ENCODE assay signal across 44 cellular contexts in genomic region chr17:10469459-10469858, GRCh38. TPM values are rescaled to one million over a fixed set of nuclear protein-coding genes. Genes with fewer than 3 reads are reported as not detected.
"Had no signal": no experiment of that assay in that cellular context is flagged by ENCODE, and none has a peak within 500 bp of the region (broad histone marks: within the 10 kb centered on the region; RNA-seq: fewer than 3 reads in every experiment).

TSS of gene MYH4 (minus strand) at chr17:10469559. CDS start at chr17:10466745, 2,814 bp downstream.

- H3K27ac ChIP-seq: adrenal gland, ascending aorta, body of pancreas, brain microvascular endothelial cell, breast epithelium, cardiac muscle cell had no signal

- H3K36me3 Mint-ChIP-seq: activated naive CD4-positive, alpha-beta T cell treated with anti-CD3 and anti-CD28 coated beads, Interleukin-2, amount 10 ng/mL, durations not matched to agents 7 days and 5 days; activated naive CD4-positive, alpha-beta T cell treated with anti-CD3 and anti-CD28 coated beads, Interleukin-2, amount 50 U/mL, for 24 hours; activated naive CD4-positive, alpha-beta T cell treated with anti-CD3 and anti-CD28 coated beads, Interleukin-2, amount 50 U/mL, for 72 hours; activated naive CD8-positive, alpha-beta T cell; activated naive CD8-positive, alpha-beta T cell treated with anti-CD3 and anti-CD28 coated beads for 36 hours; activated naive CD8-positive, alpha-beta T cell treated with anti-CD3 and anti-CD28 coated beads, Interleukin-2, amount 10 ng/mL, durations not matched to agents 7 days and 5 days; brain had no signal

- H3K4me3 Mint-ChIP-seq: activated naive CD4-positive, alpha-beta T cell treated with anti-CD3 and anti-CD28 coated beads for 36 hours; activated naive CD4-positive, alpha-beta T cell treated with anti-CD3 and anti-CD28 coated beads, Interleukin-2, amount 10 ng/mL, durations not matched to agents 7 days and 5 days; activated naive CD4-positive, alpha-beta T cell treated with anti-CD3 and anti-CD28 coated beads, Interleukin-2, amount 50 U/mL, for 24 hours; activated naive CD8-positive, alpha-beta T cell; activated naive CD8-positive, alpha-beta T cell treated with anti-CD3 and anti-CD28 coated beads for 36 hours; activated naive CD8-positive, alpha-beta T cell treated with anti-CD3 and anti-CD28 coated beads, Interleukin-2, amount 10 ng/mL, durations not matched to agents 7 days and 5 days; activated naive CD8-positive, alpha-beta T cell treated with anti-CD3 and anti-CD28 coated beads, Interleukin-2, amount 50 U/mL, for 24 hours; activated T-cell treated with anti-CD3 and anti-CD28 coated beads, Interleukin-2, amount 50 U/mL, for 24 hours; activated T-cell treated with anti-CD3 and anti-CD28 coated beads, Interleukin-2, amount 50 U/mL, for 4 hours; activated T-cell treated with anti-CD3 and anti-CD28 coated beads, Interleukin-2, amount 50 U/mL, for 72 hours; activated T-helper 1 cell treated with anti-CD3 and anti-CD28 coated beads, Interleukin-12 subunit alpha, Interleukin-12 subunit beta, Interleukin-2, Interleukin-4 antibody, amounts not matched to agents 30 ng/mL and 10 ng/mL and 1 ng/mL, durations not matched to agents 14 hours and 24 hours and 36 hours; activated T-helper 17 cell treated with anti-CD3 and anti-CD28 coated beads, Interleukin-2, amount 50 U/mL, for 72 hours; brain; central memory CD8-positive, alpha-beta T cell had no signal

- H3K4me1 Mint-ChIP-seq: activated naive CD4-positive, alpha-beta T cell treated with anti-CD3 and anti-CD28 coated beads, Interleukin-2, amount 10 ng/mL, durations not matched to agents 7 days and 5 days; activated naive CD4-positive, alpha-beta T cell treated with anti-CD3 and anti-CD28 coated beads, Interleukin-2, amount 50 U/mL, for 24 hours; activated naive CD8-positive, alpha-beta T cell treated with anti-CD3 and anti-CD28 coated beads for 36 hours; activated naive CD8-positive, alpha-beta T cell treated with anti-CD3 and anti-CD28 coated beads, Interleukin-2, amount 10 ng/mL, durations not matched to agents 7 days and 5 days; activated naive CD8-positive, alpha-beta T cell treated with anti-CD3 and anti-CD28 coated beads, Interleukin-2, amount 50 U/mL, for 24 hours; activated T-helper 17 cell treated with anti-CD3 and anti-CD28 coated beads, Interleukin-2, amount 50 U/mL, for 72 hours; brain; central memory CD8-positive, alpha-beta T cell had no signal

- H3K27ac Mint-ChIP-seq: activated naive CD4-positive, alpha-beta T cell treated with anti-CD3 and anti-CD28 coated beads for 36 hours; activated naive CD4-positive, alpha-beta T cell treated with anti-CD3 and anti-CD28 coated beads, Interleukin-2, amount 10 ng/mL, durations not matched to agents 7 days and 5 days; activated naive CD4-positive, alpha-beta T cell treated with anti-CD3 and anti-CD28 coated beads, Interleukin-2, amount 50 U/mL, for 24 hours; activated naive CD4-positive, alpha-beta T cell treated with anti-CD3 and anti-CD28 coated beads, Interleukin-2, amount 50 U/mL, for 72 hours; activated naive CD8-positive, alpha-beta T cell; activated naive CD8-positive, alpha-beta T cell treated with anti-CD3 and anti-CD28 coated beads for 36 hours; activated naive CD8-positive, alpha-beta T cell treated with anti-CD3 and anti-CD28 coated beads, Interleukin-2, amount 10 ng/mL, durations not matched to agents 7 days and 5 days; activated naive CD8-positive, alpha-beta T cell treated with anti-CD3 and anti-CD28 coated beads, Interleukin-2, amount 50 U/mL, for 24 hours; activated T-cell treated with anti-CD3 and anti-CD28 coated beads, Interleukin-2, amount 50 U/mL, for 24 hours; activated T-cell treated with anti-CD3 and anti-CD28 coated beads, Interleukin-2, amount 50 U/mL, for 72 hours; activated T-helper 1 cell treated with anti-CD3 and anti-CD28 coated beads, Interleukin-12 subunit alpha, Interleukin-12 subunit beta, Interleukin-2, Interleukin-4 antibody, amounts not matched to agents 30 ng/mL and 10 ng/mL and 1 ng/mL, durations not matched to agents 14 hours and 24 hours and 36 hours; activated T-helper 17 cell treated with anti-CD3 and anti-CD28 coated beads, Interleukin-2, amount 50 U/mL, for 72 hours; activated T-helper 2 cell treated with anti-CD3 and anti-CD28 coated beads, Interferon-gamma antibody, Interleukin-2, Interleukin-4, amounts not matched to agents 10 μg/mL and 5 μg/mL and 100 μg/mL, durations not matched to agents 14 hours and 24 hours and 36 hours; brain had no signal

- H3K27me3 ChIP-seq: adrenal gland, ascending aorta, body of pancreas, brain microvascular endothelial cell, breast epithelium, cardiac muscle cell had no signal

- H3K27me3 Mint-ChIP-seq: activated naive CD4-positive, alpha-beta T cell treated with anti-CD3 and anti-CD28 coated beads, Interleukin-2, amount 10 ng/mL, durations not matched to agents 7 days and 5 days; activated naive CD8-positive, alpha-beta T cell treated with anti-CD3 and anti-CD28 coated beads, Interleukin-2, amount 10 ng/mL, durations not matched to agents 7 days and 5 days; activated naive CD8-positive, alpha-beta T cell treated with anti-CD3 and anti-CD28 coated beads, Interleukin-2, amount 50 U/mL, for 24 hours; activated T-helper 17 cell treated with anti-CD3 and anti-CD28 coated beads, Interleukin-2, amount 50 U/mL, for 72 hours; brain had no signal

- H3K9me3 Mint-ChIP-seq: activated naive CD4-positive, alpha-beta T cell treated with anti-CD3 and anti-CD28 coated beads for 36 hours; activated naive CD4-positive, alpha-beta T cell treated with anti-CD3 and anti-CD28 coated beads, Interleukin-2, amount 10 ng/mL, durations not matched to agents 7 days and 5 days; activated naive CD4-positive, alpha-beta T cell treated with anti-CD3 and anti-CD28 coated beads, Interleukin-2, amount 50 U/mL, for 72 hours; activated T-cell treated with anti-CD3 and anti-CD28 coated beads, Interleukin-2, amount 50 U/mL, for 4 hours; activated T-cell treated with anti-CD3 and anti-CD28 coated beads, Interleukin-2, amount 50 U/mL, for 72 hours; activated T-helper 2 cell treated with anti-CD3 and anti-CD28 coated beads, Interferon-gamma antibody, Interleukin-2, Interleukin-4, amounts not matched to agents 10 μg/mL and 5 μg/mL and 100 μg/mL, durations not matched to agents 14 hours and 24 hours and 36 hours; brain; central memory CD8-positive, alpha-beta T cell had no signal

- H3K9me3 ChIP-seq: adrenal gland, ascending aorta, body of pancreas, breast epithelium had no signal

- DNase-seq: activated effector memory CD4-positive, alpha-beta T cell treated with anti-CD3 and anti-CD28 coated beads, Interleukin-2, amount 50 U/mL, for 16 hours; activated effector memory CD4-positive, alpha-beta T cell treated with Interleukin-2 at 50 U/mL for 16 hours; activated gamma-delta T cell; activated gamma-delta T cell treated with Interleukin-2 at 50 U/mL for 16 hours; activated naive CD4-positive, alpha-beta T cell; activated naive CD4-positive, alpha-beta T cell treated with anti-CD3 and anti-CD28 coated beads for 36 hours; activated naive CD4-positive, alpha-beta T cell treated with anti-CD3 and anti-CD28 coated beads, Interleukin-2, amount 10 ng/mL, durations not matched to agents 7 days and 5 days; activated naive CD4-positive, alpha-beta T cell treated with anti-CD3 and anti-CD28 coated beads, Interleukin-2, amount 50 U/mL, for 16 hours; activated naive CD4-positive, alpha-beta T cell treated with Interleukin-2 at 50 U/mL for 16 hours; activated naive CD8-positive, alpha-beta T cell treated with anti-CD3 and anti-CD28 coated beads for 36 hours; activated naive CD8-positive, alpha-beta T cell treated with anti-CD3 and anti-CD28 coated beads, Interleukin-2, amount 10 ng/mL, durations not matched to agents 7 days and 5 days; activated naive CD8-positive, alpha-beta T cell treated with anti-CD3 and anti-CD28 coated beads, Interleukin-2, amount 50 U/mL, for 24 hours; activated T-cell treated with anti-CD3 and anti-CD28 coated beads, Interleukin-2, amount 50 U/mL, for 1 hour; activated T-cell treated with anti-CD3 and anti-CD28 coated beads, Interleukin-2, amount 50 U/mL, for 24 hours; activated T-cell treated with anti-CD3 and anti-CD28 coated beads, Interleukin-2, amount 50 U/mL, for 4 hours; activated T-cell treated with anti-CD3 and anti-CD28 coated beads, Interleukin-2, amount 50 U/mL, for 48 hours; activated T-cell treated with anti-CD3 and anti-CD28 coated beads, Interleukin-2, amount 50 U/mL, for 72 hours; adrenal gland; amniotic stem cell; amygdala; anterior cingulate cortex; aorta; body of pancreas; brain microvascular endothelial cell; caudate nucleus; central memory CD4-positive, alpha-beta T cell; cerebellar nuclear complex had no signal

- H3K36me3 ChIP-seq: adrenal gland, ascending aorta, brain microvascular endothelial cell, breast epithelium, cardiac muscle cell had no signal

- H3K4me1 ChIP-seq: adrenal gland, ascending aorta, body of pancreas, breast epithelium had no signal

- H3K4me3 ChIP-seq: adrenal gland, ascending aorta, body of pancreas, breast epithelium, cardiac muscle cell had no signal

RNA-seq across cellular contexts. Expression of gene MYH4, which starts in this region (rescaled TPM):
- total RNA-seq: activated naive CD4-positive, alpha-beta T cell treated with anti-CD3 and anti-CD28 coated beads for 36 hours; activated naive CD4-positive, alpha-beta T cell treated with anti-CD3 and anti-CD28 coated beads, Interleukin-2, amount 50 U/mL, for 72 hours; activated naive CD8-positive, alpha-beta T cell treated with anti-CD3 and anti-CD28 coated beads for 36 hours; activated naive CD8-positive, alpha-beta T cell treated with anti-CD3 and anti-CD28 coated beads, Interleukin-2, amount 10 ng/mL, durations not matched to agents 7 days and 5 days; activated T-cell treated with anti-CD3 and anti-CD28 coated beads, Interleukin-2, amount 50 U/mL, for 4 hours; activated T-cell treated with anti-CD3 and anti-CD28 coated beads, Interleukin-2, amount 50 U/mL, for 72 hours; activated T-helper 1 cell treated with anti-CD3 and anti-CD28 coated beads, Interleukin-12 subunit alpha, Interleukin-12 subunit beta, Interleukin-2, Interleukin-4 antibody, amounts not matched to agents 30 ng/mL and 10 ng/mL and 1 ng/mL, durations not matched to agents 14 hours and 24 hours and 36 hours; activated T-helper 17 cell treated with anti-CD3 and anti-CD28 coated beads, Interleukin-2, amount 50 U/mL, for 72 hours; activated T-helper 2 cell treated with anti-CD3 and anti-CD28 coated beads, Interferon-gamma antibody, Interleukin-2, Interleukin-4, amounts not matched to agents 10 μg/mL and 5 μg/mL and 100 μg/mL, durations not matched to agents 14 hours and 24 hours and 36 hours; adrenal gland; aorta; ascending aorta; astrocyte; body of pancreas; breast epithelium; bronchial epithelial cell; cardiac septum; cerebellum; chondrocyte had no signal
- polyA plus RNA-seq: adipose tissue, adrenal gland, aorta had no signal
